ENCODE assay signal across 32 cellular contexts in the genomic region with DNA sequence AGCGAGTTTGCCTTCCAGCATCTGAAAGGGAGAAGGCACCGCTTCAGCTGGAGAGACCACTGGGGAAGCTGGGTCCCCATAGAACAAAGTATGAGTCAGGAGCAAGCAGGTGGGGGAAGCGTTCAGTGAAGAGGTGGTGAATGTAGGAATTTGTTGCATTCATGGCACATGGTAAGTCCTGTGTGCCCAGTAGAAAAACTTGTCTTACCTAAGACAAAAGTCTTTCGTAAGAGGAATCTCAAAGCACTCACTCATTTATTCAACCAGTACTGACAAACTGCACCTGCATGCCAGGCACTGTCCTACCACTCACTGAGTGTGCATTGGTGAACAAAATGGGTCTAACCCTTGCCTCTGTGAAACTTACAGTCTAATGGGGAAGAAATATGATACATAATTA.
"Had no signal": no experiment of that assay in that cellular context is flagged by ENCODE, and none has a peak within 500 bp of the region (broad histone marks: within the 10 kb centered on the region; RNA-seq: fewer than 3 reads in every experiment).

No MANE protein-coding gene starts in this region.

- H3K27ac Mint-ChIP-seq: activated CD4-positive, alpha-beta memory T cell treated with anti-CD3 and anti-CD28 coated beads, Interleukin-2, amount 10 ng/mL, durations not matched to agents 7 days and 5 days; activated CD4-positive, alpha-beta T cell treated with anti-CD3 and anti-CD28 coated beads, Interleukin-2, amount 10 ng/mL, durations not matched to agents 24 days and 14 days; activated naive CD8-positive, alpha-beta T cell treated with anti-CD3 and anti-CD28 coated beads for 36 hours; activated T-cell treated with anti-CD3 and anti-CD28 coated beads, Interleukin-2, amount 50 U/mL, for 24 hours; immature natural killer cell; memory B cell; natural killer cell; neural progenitor cell; stimulated activated naive B cell treated with anti-CD40 and anti-IgM and Interleukin-4, amounts not matched to agents 10 μg/mL and 1 μg/mL and 100 μg/mL, for 72 hours had no signal

- H3K27me3 ChIP-seq: adrenal gland, body of pancreas, cardiac muscle cell, dorsolateral prefrontal cortex, gastroesophageal sphincter, heart left ventricle, neural progenitor cell, stomach, suprapubic skin, tibial nerve had no signal

- H3K4me3 Mint-ChIP-seq: activated CD4-positive, alpha-beta memory T cell treated with anti-CD3 and anti-CD28 coated beads, Interleukin-2, amount 10 ng/mL, durations not matched to agents 7 days and 5 days; activated CD4-positive, alpha-beta T cell treated with anti-CD3 and anti-CD28 coated beads, Interleukin-2, amount 10 ng/mL, durations not matched to agents 24 days and 14 days; activated naive CD8-positive, alpha-beta T cell treated with anti-CD3 and anti-CD28 coated beads for 36 hours; activated T-cell treated with anti-CD3 and anti-CD28 coated beads, Interleukin-2, amount 50 U/mL, for 24 hours; immature natural killer cell; memory B cell; natural killer cell; neural progenitor cell; stimulated activated naive B cell treated with anti-CD40 and anti-IgM and Interleukin-4, amounts not matched to agents 10 μg/mL and 1 μg/mL and 100 μg/mL, for 72 hours had no signal

- ATAC-seq: body of pancreas; gastroesophageal sphincter; heart left ventricle; natural killer cell; psoas muscle; stimulated activated naive B cell treated with anti-CD40 and anti-IgM and Interleukin-4, amounts not matched to agents 10 μg/mL and 1 μg/mL and 100 μg/mL, for 72 hours had no signal

- H3K36me3 ChIP-seq: adrenal gland, cardiac muscle cell, gastroesophageal sphincter, heart left ventricle, neural progenitor cell, stomach, suprapubic skin, tibial nerve had no signal

- H3K9me3 ChIP-seq: adrenal gland, body of pancreas, psoas muscle, stomach, suprapubic skin, tibial nerve had no signal

- H3K4me1 Mint-ChIP-seq: activated CD4-positive, alpha-beta memory T cell treated with anti-CD3 and anti-CD28 coated beads, Interleukin-2, amount 10 ng/mL, durations not matched to agents 7 days and 5 days; activated naive CD8-positive, alpha-beta T cell treated with anti-CD3 and anti-CD28 coated beads for 36 hours; immature natural killer cell; memory B cell; neural progenitor cell; stimulated activated naive B cell treated with anti-CD40 and anti-IgM and Interleukin-4, amounts not matched to agents 10 μg/mL and 1 μg/mL and 100 μg/mL, for 72 hours had no signal

- H3K4me3 ChIP-seq: adrenal gland, body of pancreas, cardiac muscle cell, coronary artery, dorsolateral prefrontal cortex, gastroesophageal sphincter, heart left ventricle, neural progenitor cell, psoas muscle, stomach, suprapubic skin, tibial nerve had no signal

- H3K27ac ChIP-seq: adrenal gland, body of pancreas, cardiac muscle cell, coronary artery, dorsolateral prefrontal cortex, heart left ventricle, neural progenitor cell, parathyroid adenoma, psoas muscle, stomach, suprapubic skin, tibial nerve had no signal

- H3K4me1 ChIP-seq: adrenal gland, neural progenitor cell, parathyroid adenoma, psoas muscle, suprapubic skin, tibial nerve had no signal

- H3K4me2 ChIP-seq: neural progenitor cell had no signal

- H3K27me3 Mint-ChIP-seq: activated T-cell treated with anti-CD3 and anti-CD28 coated beads, Interleukin-2, amount 50 U/mL, for 24 hours had no signal

- H3K79me2 ChIP-seq: parathyroid adenoma had no signal

- H2AFZ ChIP-seq: neural progenitor cell, parathyroid adenoma had no signal

- H3K9ac ChIP-seq: neural progenitor cell, parathyroid adenoma had no signal

- H3K9me3 Mint-ChIP-seq: activated CD4-positive, alpha-beta memory T cell treated with anti-CD3 and anti-CD28 coated beads, Interleukin-2, amount 10 ng/mL, durations not matched to agents 7 days and 5 days; activated naive CD8-positive, alpha-beta T cell treated with anti-CD3 and anti-CD28 coated beads for 36 hours; activated T-cell treated with anti-CD3 and anti-CD28 coated beads, Interleukin-2, amount 50 U/mL, for 24 hours; immature natural killer cell; natural killer cell; neural progenitor cell; stimulated activated naive B cell treated with anti-CD40 and anti-IgM and Interleukin-4, amounts not matched to agents 10 μg/mL and 1 μg/mL and 100 μg/mL, for 72 hours had no signal

- H3K36me3 Mint-ChIP-seq: activated naive CD8-positive, alpha-beta T cell treated with anti-CD3 and anti-CD28 coated beads for 36 hours; immature natural killer cell; memory B cell; natural killer cell; neural progenitor cell; stimulated activated naive B cell treated with anti-CD40 and anti-IgM and Interleukin-4, amounts not matched to agents 10 μg/mL and 1 μg/mL and 100 μg/mL, for 72 hours had no signal

- DNase-seq: activated CD4-positive, alpha-beta memory T cell treated with anti-CD3 and anti-CD28 coated beads, Interleukin-2, amount 10 ng/mL, durations not matched to agents 7 days and 5 days; activated CD4-positive, alpha-beta T cell treated with anti-CD3 and anti-CD28 coated beads, Interleukin-2, amount 10 ng/mL, durations not matched to agents 24 days and 14 days; activated CD4-positive, CD25-positive, alpha-beta regulatory T cell treated with anti-CD3 and anti-CD28 coated beads, Interleukin-2, amount 50 U/mL, for 72 hours; activated CD8-positive, alpha-beta memory T cell treated with anti-CD3 and anti-CD28 coated beads, Interleukin-2, amount 50 U/mL, for 48 hours; activated naive CD4-positive, alpha-beta T cell treated with Interleukin-2 at 50 U/mL for 16 hours; activated naive CD8-positive, alpha-beta T cell treated with anti-CD3 and anti-CD28 coated beads for 36 hours; activated T-cell treated with anti-CD3 and anti-CD28 coated beads, Interleukin-2, amount 50 U/mL, for 24 hours; adrenal gland; aorta; body of pancreas; dorsolateral prefrontal cortex; effector memory CD4-positive, alpha-beta T cell; erythroblast; heart left ventricle; hypothalamus; immature natural killer cell; natural killer cell; occipital lobe; psoas muscle; stimulated activated CD4-positive, alpha-beta T cell treated with anti-CD3 and anti-CD28 coated beads, Interleukin-15, amount 100 ng/mL, for 24 hours; stimulated activated CD4-positive, alpha-beta T cell treated with anti-CD3 and anti-CD28 coated beads, Interleukin-2, amount 100 ng/mL, for 24 hours; stimulated activated naive B cell treated with anti-CD40 and anti-IgM and Interleukin-4, amounts not matched to agents 10 μg/mL and 1 μg/mL and 100 μg/mL, for 72 hours; stomach; T-helper 2 cell had no signal
